11 cellular contexts compared by ENCODE assay signal in the genomic region with DNA sequence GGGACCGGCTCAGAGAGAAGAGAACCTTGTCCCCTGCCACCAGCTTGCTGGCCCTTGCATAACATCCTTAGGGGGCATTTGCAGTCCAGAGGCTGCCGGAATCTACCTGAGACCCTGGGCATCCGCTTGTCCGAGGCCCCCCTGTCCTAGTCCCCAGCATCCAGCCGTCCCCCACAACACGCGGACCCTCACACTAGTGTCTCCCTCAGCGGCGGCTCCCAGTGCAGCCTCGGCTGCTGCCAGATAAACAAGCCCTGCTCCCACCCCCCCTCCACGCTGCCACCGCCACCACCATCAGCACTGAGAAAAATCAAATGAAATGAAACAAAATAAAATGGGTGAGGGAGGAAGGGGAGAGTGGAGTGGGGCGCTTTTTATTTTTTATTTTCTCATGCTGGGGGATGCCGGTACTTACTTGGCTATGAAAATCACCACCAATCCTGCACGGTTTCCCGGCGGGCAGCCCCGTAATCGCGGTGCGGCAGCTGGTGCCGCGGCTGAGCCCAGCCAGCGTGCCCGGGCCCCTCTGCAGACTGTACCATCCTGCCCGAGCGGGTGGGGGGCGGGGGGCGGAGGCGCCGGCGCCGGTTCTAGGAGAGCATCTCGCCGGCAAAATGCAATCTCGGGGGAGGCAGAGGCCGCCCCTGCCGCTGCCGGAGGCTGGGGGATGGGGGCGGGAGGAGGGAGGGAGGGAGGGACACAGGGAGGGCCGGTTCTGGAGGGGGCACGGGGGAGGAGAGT. TPM values are rescaled to one million over a fixed set of nuclear protein-coding genes. Genes with fewer than 3 reads are reported as not detected.
A peak's percentile ranks its signal among the peaks of the same experiment; 100 is the strongest.
DNase-seq lines count a peak whose midpoint lies in the region; ATAC-seq, FAIRE-seq and TF ChIP-seq lines count a peak whose summit lies in the region.
"Had no signal": no experiment of that assay in that cellular context is flagged by ENCODE, and none has a peak within 500 bp of the region (broad histone marks: within the 10 kb centered on the region; RNA-seq: fewer than 3 reads in every experiment).

A gene (minus strand): TSS at position 537 of the 741 bp plus-strand sequence. CDS start 56,043 bp downstream, outside the sequence.

- H3K4me1 ChIP-seq in DND-41 (ENCODE audit: insufficient read depth, low read length) (no peaks in the 10 kb centered on the region), H1 (replicated peaks in 1 of 4; ENCODE audit: control insufficient read depth in 3 of 4, insufficient read depth in 4 of 4, low read length in 3 of 4) (peaks cover 0 to 9% (median 5%) of the 10 kb centered on the region in 4 experiments; a peak in 6 of 7 replicates)

- no peak for TF ChIP-seq CTCF in DND-41 (IDR thresholded peaks at IDR 0.05; ENCODE audit: borderline replicate concordance, extremely low read depth, low read length, poor library complexity, severe bottlenecking)
- TF ChIP-seq CTCF in H1 (IDR thresholded peaks at IDR 0.05; ENCODE audit: control extremely low read depth in 1 of 3, insufficient read depth in 1 of 3, low read depth in 1 of 3, low read length in 3 of 3), result no peak
- no peak for TF ChIP-seq CTCF in progenitor cell of endocrine pancreas (IDR thresholded peaks at IDR 0.05; ENCODE audit: unreplicated experiment)

- no peak within 1 kb of the TSS for H3K4me3 ChIP-seq in DND-41 (ENCODE audit: low read depth in 1 of 2, low read length in 2 of 2)
- peak within 1 kb of the TSS; percentile 26 to 64 (median 40); a peak in 7 of 8 replicates for H3K4me3 ChIP-seq in H1 (ENCODE audit: extremely low read depth in 1 of 4, insufficient read depth in 2 of 4, low read depth in 3 of 4, low read length in 4 of 4)

- H3K36me3 ChIP-seq in DND-41 (ENCODE audit: insufficient read depth, low read length) (no peaks in the 10 kb centered on the region), H1 (ENCODE audit: control insufficient read depth in 2 of 4, insufficient read depth in 4 of 4, low read length in 3 of 4) (no peaks in the 10 kb centered on the region)
- H3K36me3 ChIP-seq: thyroid gland had no signal

- H3K4me3 Mint-ChIP-seq in progenitor cell of endocrine pancreas (ENCODE audit: low read depth), result peak within 1 kb of the TSS; percentile 31

- no peak within 1 kb of the TSS for H2AK5ac ChIP-seq in H1 (ENCODE audit: low read depth, low read length)

- H4K8ac ChIP-seq in H1 (ENCODE audit: extremely low read depth, insufficient read depth, low read length), result no peak within 1 kb of the TSS; the same call in 1 of the 2 replicates

- peak within 1 kb of the TSS; percentile 65 for H3K4ac ChIP-seq in H1 (replicated peaks; ENCODE audit: insufficient read length, low read depth, low read length)

- CTCF ChIA-PET in H1 (lab: Charles Lee; ENCODE audit: partially characterized antibody), result interaction anchor here (1.0 to 1.4 kb wide), 3 partner anchors 12 to 55 kb away, joined by 3 read pairs; no protein-coding TSS in a partner anchor

- TF ChIP-seq POLR2A in H1 (IDR thresholded peaks at IDR 0.05; ENCODE audit: control extremely low read depth in 1 of 2, low read depth in 2 of 2, low read length in 2 of 2), result no peak

- FAIRE-seq in H1 (lab: Jason Lieb, UNC), result no peak

- peaks cover 5% of the 10 kb centered on the region; the same call in 1 of the 2 replicates for H3K23me2 ChIP-seq in H1 (ENCODE audit: low read depth, low read length)

- peaks cover 29% of the 10 kb centered on the region for H3K27me3 Mint-ChIP-seq in progenitor cell of endocrine pancreas

- H3K4me1 Mint-ChIP-seq in progenitor cell of endocrine pancreas (ENCODE audit: low read depth), result peaks cover 5% of the 10 kb centered on the region

- no peak within 1 kb of the TSS for H2BK20ac ChIP-seq in H1 (ENCODE audit: low read length)

- H3K79me2 ChIP-seq in DND-41 (ENCODE audit: insufficient read depth, low read length), result no peaks in the 10 kb centered on the region
- no peaks in the 10 kb centered on the region for H3K79me2 ChIP-seq in H1 (ENCODE audit: control insufficient read depth in 1 of 2, insufficient read depth in 2 of 2, low read length in 2 of 2)

- no peak within 1 kb of the TSS for H3K23ac ChIP-seq in H1 (ENCODE audit: insufficient read length)

- 20% methylated on average over 20 of the region's 42 CpGs; no CpG with 5 or more reads in 1 of the 2 experiments for WGBS in H1 (ENCODE audit: extremely low coverage in 1 of 2, insufficient coverage in 1 of 2, insufficient read length in 1 of 2, insufficient replicate concordance in 2 of 2, low coverage in 1 of 2, low lambda C conversion rate in 2 of 2, missing lambda C conversion rate in 1 of 2), 2 experiments

- no peak within 1 kb of the TSS for H4K91ac ChIP-seq in H1 (replicated peaks; ENCODE audit: insufficient read length, low read length)

- H3K4me2 ChIP-seq in DND-41 (ENCODE audit: insufficient read depth, low read length) (0 out of 2 replicates have a peak within 1 kb of the TSS, but pooled peaks have one; percentile 12), H1 (ENCODE audit: insufficient read depth in 1 of 2, low read depth in 2 of 2, low read length in 2 of 2) (peak within 1 kb of the TSS; percentile 56 to 72)

- peaks cover 25% of the 10 kb centered on the region for H3K27me3 ChIP-seq in DND-41 (ENCODE audit: insufficient read depth, low read length, poor library complexity)
- peaks cover 0 to 12% (median 10%) of the 10 kb centered on the region in 4 experiments; a peak in 5 of 7 replicates for H3K27me3 ChIP-seq in H1 (replicated peaks in 1 of 4; ENCODE audit: control insufficient read depth in 3 of 4, extremely low read depth in 1 of 4, insufficient read depth in 3 of 4, low read length in 3 of 4)
- H3K27me3 ChIP-seq: thyroid gland had no signal

- no peaks in the 10 kb centered on the region for H3K9me3 Mint-ChIP-seq in progenitor cell of endocrine pancreas (ENCODE audit: low read depth)

- no peak for TF ChIP-seq RAD21 in H1 (IDR thresholded peaks at IDR 0.05 in 1 of 2, conservative IDR thresholded peaks at IDR 0.05 in 1 of 2; ENCODE audit: low read depth in 2 of 2, low read length in 2 of 2)

- H4K5ac ChIP-seq in H1 (ENCODE audit: insufficient read length, low read depth, low read length), result no peak within 1 kb of the TSS

- H3K9ac ChIP-seq in DND-41 (ENCODE audit: low read depth, low read length) (no peak within 1 kb of the TSS), H1 (replicated peaks in 1 of 4; ENCODE audit: extremely low read depth in 1 of 4, low read depth in 3 of 4, low read length in 3 of 4) (no peak within 1 kb of the TSS; a peak in 1 of 7 replicates)

- H3K56ac ChIP-seq in H1 (replicated peaks; ENCODE audit: insufficient read length, low read depth, low read length), result no peak within 1 kb of the TSS

- H3K27ac ChIP-seq in DND-41 (ENCODE audit: low read length) (no peak within 1 kb of the TSS), H1 (ENCODE audit: low read depth, low read length) (no peak within 1 kb of the TSS)
- H3K27ac ChIP-seq: thyroid gland had no signal

- peak within 1 kb of the TSS; percentile 4; the same call in 1 of the 2 replicates for H2BK12ac ChIP-seq in H1 (ENCODE audit: low read depth, low read length)

- POLR2A ChIA-PET in H1 (lab: Charles Lee; ENCODE audit: partially characterized antibody), result interaction anchor here (1.3 kb wide), 1 partner anchor 9 kb away, joined by 4 read pairs; no protein-coding TSS in a partner anchor

- H4K20me1 ChIP-seq in DND-41 (ENCODE audit: insufficient read depth, low read length) (peaks cover 6% of the 10 kb centered on the region), H1 (replicated peaks in 1 of 2; ENCODE audit: control insufficient read depth in 1 of 2, insufficient read depth in 2 of 2, low read length in 2 of 2) (no peaks in the 10 kb centered on the region)

- peak; percentile 39 for DNase-seq in DND-41
- peak; percentile 46 for DNase-seq in NCI-H1694 treated with DMSO at 0.1 percent for 48 hours (lab: John Stamatoyannopoulos, UW)
- peak in 1 of 2 experiments; percentile 64 for DNase-seq in H1 (ENCODE audit: low read depth in 1 of 2, low spot score in 2 of 2)
- DNase-seq in progenitor cell of endocrine pancreas (ENCODE audit: low spot score, unreplicated experiment), result no peak
- DNase-seq in SK-N-DZ (ENCODE audit: low spot score), result no peak
- DNase-seq: NCI-H510A treated with DMSO at 0.1 percent for 48 hours, thyroid gland had no signal

- no peak within 1 kb of the TSS for H2BK15ac ChIP-seq in H1 (ENCODE audit: low read length)

- no peaks in the 10 kb centered on the region for H3K9me3 ChIP-seq in DND-41 (ENCODE audit: insufficient read depth, low read length, severe bottlenecking)
- no peaks in the 10 kb centered on the region for H3K9me3 ChIP-seq in H1 (ENCODE audit: insufficient read depth in 2 of 2, low read depth in 1 of 2, low read length in 1 of 2)
- H3K9me3 ChIP-seq: thyroid gland had no signal

- H2AFZ ChIP-seq in DND-41 (ENCODE audit: low read depth, low read length) (no peak within 1 kb of the TSS), H1 (ENCODE audit: low read length) (peak within 1 kb of the TSS; percentile 88)

- H2BK120ac ChIP-seq in H1 (replicated peaks; ENCODE audit: low read depth, low read length), result no peak within 1 kb of the TSS

- TF ChIP-seq EP300 in H1 (IDR thresholded peaks at IDR 0.05; ENCODE audit: borderline replicate concordance in 1 of 2, low read depth in 2 of 2, low read length in 2 of 2), result 0 out of 3 replicates have a peak, but pooled peaks of 1 of the 2 experiments have one; percentile 34

- H3K14ac ChIP-seq in H1 (ENCODE audit: insufficient read length), result no peak within 1 kb of the TSS

- H2BK5ac ChIP-seq in H1 (ENCODE audit: low read depth, low read length), result no peak within 1 kb of the TSS; the same call in 1 of the 2 replicates

- no peak within 1 kb of the TSS for H3K27ac Mint-ChIP-seq in progenitor cell of endocrine pancreas

- ATAC-seq in DND-41 (ENCODE audit: insufficient read depth, low read depth) (peak; percentile 81), GM18907 (IDR thresholded peaks at IDR 0.05; ENCODE audit: unreplicated experiment) (no peak), GM18868 (IDR thresholded peaks at IDR 0.05; ENCODE audit: unreplicated experiment) (no peak), GM21390 (IDR thresholded peaks at IDR 0.05; ENCODE audit: unreplicated experiment) (no peak)

- no peak within 1 kb of the TSS for H3K18ac ChIP-seq in H1 (ENCODE audit: extremely low read depth, low read length)

- H3K79me1 ChIP-seq in H1 (ENCODE audit: low read depth, low read length), result no peaks in the 10 kb centered on the region

- H3K36me3 Mint-ChIP-seq in progenitor cell of endocrine pancreas (ENCODE audit: insufficient read depth), result no peaks in the 10 kb centered on the region

RNA-seq across cellular contexts. Expression of the gene that starts here (rescaled TPM):
- total RNA-seq in H1 (2021; fragmentation: NEBNext Ultra II Directional; extraction: Animal tissue kit (Norgen Biotek cat#: 25700)), result 0.61 and 1.2 TPM in 2 replicates
- 0.14 and 0.20 TPM in 2 replicates for polyA plus RNA-seq in H1 (2011; rRNA removed)
- 0.17 TPM for polyA plus RNA-seq in H1 (2011; cell fraction: cytosol; rRNA removed)
- 0.53 TPM for polyA plus RNA-seq in H1 (2011; cell fraction: nucleus; rRNA removed)
- polyA plus RNA-seq in H1 (2012, experiment 1 of 2), result 0.08 to 0.39 TPM (median 0.32 TPM) in 4 replicates
- 0.16 TPM for polyA plus RNA-seq in H1 (2012, experiment 2 of 2)
- polyA plus RNA-seq in H1 (2013, experiment 1 of 2), result 0.47 TPM
- polyA plus RNA-seq in H1 (2013, experiment 2 of 2), result 0.31 TPM
- 0.38 and 0.41 TPM in 2 replicates for polyA minus RNA-seq in H1 (2011; rRNA and poly(A)+ RNA removed)
- 0.22 TPM for polyA minus RNA-seq in H1 (2011; cell fraction: cytosol; rRNA and poly(A)+ RNA removed)
- 0.70 TPM for polyA minus RNA-seq in H1 (2011; cell fraction: nucleus; rRNA and poly(A)+ RNA removed)
- 0.07 TPM in 2 replicates for total RNA-seq in progenitor cell of endocrine pancreas
- polyA plus RNA-seq in SK-N-DZ (2014; cell fraction: cytosol; rRNA removed), result not detected in 2 replicates
- not detected in 2 replicates for polyA plus RNA-seq in SK-N-DZ (2014; cell fraction: nucleus; rRNA removed)
- total RNA-seq: mononuclear cell had no signal

Comparison
In these comparisons a context has a peak if more than half of its experiments do, and no peak if none do; other contexts are left out.
1. DNase-seq: peak in DND-41 (single experiment) and NCI-H1694 treated with DMSO at 0.1 percent for 48 hours (single experiment); none in progenitor cell of endocrine pancreas (single experiment) and SK-N-DZ (single experiment).
2. H3K4me3 ChIP-seq: peak in H1 (4 of 4); none in DND-41 (0 of 2).